Comparison of ENCODE assay signal across 1 cellular context in genomic region chr13:44760434-44760833, GRCh38.
TF ChIP-seq lines count a peak whose summit lies in the region.

No MANE protein-coding gene starts in this region.

TF ChIP-seq in GM23338, 12 proteins besides CTCF, POLR2A, EP300 and RAD21 (continued from another document):
- TF ChIP-seq ZNF462 (CRISPR knock-in tag; IDR thresholded peaks at IDR 0.05) (no peak), JUNB (IDR thresholded peaks at IDR 0.05; ENCODE audit: unreplicated experiment) (no peak), REST (IDR thresholded peaks at IDR 0.05; ENCODE audit: unreplicated experiment) (no peak), EZH2 (IDR thresholded peaks at IDR 0.05; ENCODE audit: low read depth, unreplicated experiment) (no peak), ZNF331 (CRISPR knock-in tag; IDR thresholded peaks at IDR 0.05; ENCODE audit: low read depth) (no peak), POLR2AphosphoS5 (IDR thresholded peaks at IDR 0.05; ENCODE audit: low read depth) (no peak), NANOG (IDR thresholded peaks at IDR 0.05; ENCODE audit: borderline replicate concordance) (no peak), STAT1 (IDR thresholded peaks at IDR 0.05; ENCODE audit: unreplicated experiment) (no peak)
